Comparison of ENCODE assay signal across 23 cellular contexts in the genomic region with DNA sequence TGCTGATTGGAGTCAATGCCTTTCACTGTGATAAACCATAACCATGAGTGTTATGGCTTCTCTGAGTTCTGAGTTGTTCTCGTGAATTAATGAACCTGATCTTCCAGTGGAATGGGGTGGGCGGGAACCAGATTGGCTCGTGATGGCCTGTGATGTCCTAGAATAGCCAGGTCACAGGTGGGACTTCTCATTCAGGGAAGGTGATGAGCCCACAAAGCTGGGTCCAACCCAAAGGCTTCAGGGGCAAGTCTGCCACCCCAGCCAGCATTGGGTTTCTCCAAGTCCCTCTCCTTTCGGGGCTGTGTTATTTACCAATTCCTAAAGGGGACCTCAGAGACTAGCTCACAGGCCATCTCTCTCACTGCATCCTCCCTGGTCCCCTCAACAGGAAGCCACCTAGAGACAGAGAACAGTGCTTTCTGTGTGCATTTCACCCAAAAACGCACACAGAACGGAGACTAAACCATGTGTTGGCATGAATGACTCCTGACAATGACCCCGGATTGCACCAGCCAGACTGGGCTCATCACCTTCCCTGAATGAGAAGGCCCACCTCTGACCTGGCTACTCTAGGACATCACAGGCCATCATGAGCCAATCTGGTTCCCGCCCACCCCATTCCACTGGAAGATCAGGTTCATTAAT.
"Had no signal": no experiment of that assay in that cellular context is flagged by ENCODE, and none has a peak within 500 bp of the region (broad histone marks: within the 10 kb centered on the region; RNA-seq: fewer than 3 reads in every experiment).

No MANE protein-coding gene starts in this region.

- DNase-seq: activated CD4-positive, alpha-beta memory T cell treated with anti-CD3 and anti-CD28 coated beads for 36 hours; activated CD8-positive, alpha-beta memory T cell treated with anti-CD3 and anti-CD28 coated beads, Interleukin-2, amount 50 U/mL, for 4 hours; activated effector memory CD4-positive, alpha-beta T cell treated with Interleukin-2 at 50 U/mL for 16 hours; activated naive CD4-positive, alpha-beta T cell treated with anti-CD3 and anti-CD28 coated beads, Interleukin-2, amount 10 ng/mL, durations not matched to agents 7 days and 5 days; activated T-cell treated with anti-CD3 and anti-CD28 coated beads, Interleukin-2, amount 50 U/mL, for 4 hours; aorta; cerebellar nuclear complex; effector memory CD4-positive, alpha-beta T cell; foreskin fibroblast; glutamatergic neuron; hippocampal formation; mammary epithelial cell; midbrain; nephron progenitor cell; nucleus accumbens; retina; stimulated activated CD4-positive, alpha-beta T cell treated with anti-CD3 and anti-CD28 coated beads, Interleukin-2, amount 100 ng/mL, for 48 hours; stomach; SW 1271; T-helper 2 cell; testis; WERI-Rb-1 had no signal

- ATAC-seq: left lung had no signal

- H3K27me3 ChIP-seq: testis had no signal

- H3K27ac ChIP-seq: left lung, stomach, testis, WERI-Rb-1 had no signal

- H3K4me3 ChIP-seq: left lung, stomach, testis had no signal

- H3K9me3 ChIP-seq: left lung, stomach, testis had no signal

- H3K36me3 ChIP-seq: left lung, stomach, WERI-Rb-1 had no signal

- H3K4me1 ChIP-seq: left lung, testis had no signal
